In genomic region chr6:134093007-134093573, GRCh38 we compare ENCODE assay signal across 14 cellular contexts. TPM values are rescaled to one million over a fixed set of nuclear protein-coding genes. Genes with fewer than 3 reads are reported as not detected.
DNase-seq lines count a peak whose midpoint lies in the region; ATAC-seq and TF ChIP-seq lines count a peak whose summit lies in the region.
"Had no signal": no experiment of that assay in that cellular context is flagged by ENCODE, and none has a peak within 500 bp of the region (broad histone marks: within the 10 kb centered on the region; RNA-seq: fewer than 3 reads in every experiment).

No MANE protein-coding gene starts in this region.

- H3K4me1 ChIP-seq in PC-3 (ENCODE audit: insufficient read depth, low read length) (peaks cover 4% of the 10 kb centered on the region; the same call in 1 of the 2 replicates), tibial artery (no peaks in the 10 kb centered on the region), transverse colon (no peaks in the 10 kb centered on the region)
- H3K4me1 ChIP-seq: left ventricle myocardium inferior had no signal

- WGBS in transverse colon (ENCODE audit: low coverage in 1 of 2), 2 donors = 65 to 73% methylated on average over 2 to 4 of the region's 4 CpGs

- H3K9ac ChIP-seq in PC-3 (ENCODE audit: low read length) = no peak overlapping the region

- H3K9me3 ChIP-seq in PC-3 (ENCODE audit: low read length) = no peaks in the 10 kb centered on the region
- H3K9me3 ChIP-seq in tibial artery = no peaks in the 10 kb centered on the region
- no peaks in the 10 kb centered on the region for H3K9me3 ChIP-seq in transverse colon
- H3K9me3 ChIP-seq: left ventricle myocardium inferior had no signal

- no peak overlapping the region for H3K4me3 ChIP-seq in PC-3 (ENCODE audit: low read length)
- no peak overlapping the region for H3K4me3 ChIP-seq in tibial artery
- H3K4me3 ChIP-seq in transverse colon = no peak overlapping the region
- H3K4me3 ChIP-seq: left ventricle myocardium inferior had no signal

- H3K36me3 ChIP-seq in PC-3 (ENCODE audit: low read depth, low read length) (no peaks in the 10 kb centered on the region), tibial artery (no peaks in the 10 kb centered on the region), transverse colon (no peaks in the 10 kb centered on the region)
- H3K36me3 ChIP-seq: left ventricle myocardium inferior had no signal

- H4K20me1 ChIP-seq in PC-3 (ENCODE audit: low read length) = no peaks in the 10 kb centered on the region

- no peak overlapping the region for H2AFZ ChIP-seq in PC-3 (ENCODE audit: low read length)

- ATAC-seq in GM19328 (IDR thresholded peaks at IDR 0.05; ENCODE audit: unreplicated experiment) (peak; percentile 52), HG03469 (IDR thresholded peaks at IDR 0.05; ENCODE audit: unreplicated experiment) (peak; percentile 67), PC-3 (peak; percentile 84)

- no TSS peak for BruUV-seq in PC-3 (replicated peaks; lab: Mats Ljungman, UMichigan)

- no peak for TF ChIP-seq POLR2A in transverse colon (IDR thresholded peaks at IDR 0.05)

- H3F3A ChIP-seq in PC-3 (ENCODE audit: low read length, unreplicated experiment) = no peaks in the 10 kb centered on the region

- intact Hi-C loops in PC-3 (cut with micrococcal nuclease) = loop anchor here (1.0 kb wide), 1 partner anchor 120 kb away; no protein-coding TSS in a partner anchor
- intact Hi-C loops in tibial artery (cut with DNase I; ENCODE audit: low total_unique reads) = loop anchor here (2.0 to 10.0 kb wide), 2 partner anchors 172 to 528 kb away; no protein-coding TSS in a partner anchor
- intact Hi-C loops in transverse colon (cut with DNase I; ENCODE audit: low total_unique reads) = no loop called here

- no peaks in the 10 kb centered on the region for H3K9me2 ChIP-seq in PC-3 (replicated peaks; ENCODE audit: low read length)

- no peaks in the 10 kb centered on the region for H3K79me2 ChIP-seq in PC-3 (ENCODE audit: low read length)

- TF ChIP-seq EP300 in transverse colon (IDR thresholded peaks at IDR 0.05; ENCODE audit: low read depth) = no peak

- POLR2A ChIA-PET in PC-3 (lab: Charles Lee; ENCODE audit: unreplicated experiment) = no interaction called here

- in situ Hi-C loops in transverse colon (cut with MboI; ENCODE audit: low pct_ligation_motif_present in 1 of 4, low pct_unique_long_range_greater_than_20kb in 1 of 4, low sequenced_read_pairs in 3 of 4) = loop anchor here (10.0 to 25.0 kb wide), 4 partner anchors 168 to 1131 kb away; no protein-coding TSS in a partner anchor

- no peak overlapping the region for H3K4me2 ChIP-seq in PC-3 (ENCODE audit: low read length)

- H3K27me3 ChIP-seq in PC-3 (ENCODE audit: low read length) (no peaks in the 10 kb centered on the region), tibial artery (peaks cover 0 to under 1% of the 10 kb centered on the region in 2 donors), transverse colon (no peaks in the 10 kb centered on the region)

- CTCF ChIA-PET in PC-3 (lab: Charles Lee) = no interaction called here

- H3K27ac ChIP-seq in C4-2B (no peak overlapping the region), PC-3 (ENCODE audit: low read length) (no peak overlapping the region), tibial artery (no peak overlapping the region), transverse colon (no peak overlapping the region)
- H3K27ac ChIP-seq: left ventricle myocardium inferior had no signal

- DNase-seq in PC-3 (peak; percentile 38), HuH-7.5 (ENCODE audit: low spot score) (no peak), tibial artery (no peak), NCI-H2171 treated with DMSO at 0.1 percent for 48 hours (lab: John Stamatoyannopoulos, UW) (no peak), transverse colon (no peak)
- DNase-seq: activated T-cell treated with anti-CD3 and anti-CD28 coated beads for 4 hours; effector memory CD4-positive, alpha-beta T cell; glutamatergic neuron; left ventricle myocardium inferior; stimulated activated naive CD4-positive, alpha-beta T cell; T-helper 9 cell had no signal

- TF ChIP-seq CTCF in C4-2B (conservative IDR thresholded peaks at IDR 0.05) = 0 out of 2 replicates have a peak, but pooled peaks have one; percentile 3
- 0 out of 2 replicates have a peak, but pooled peaks have one; percentile 31 for TF ChIP-seq CTCF in PC-3 (conservative IDR thresholded peaks at IDR 0.05; ENCODE audit: low read depth, low read length)
- TF ChIP-seq CTCF in tibial artery (IDR thresholded peaks at IDR 0.05) = no peak
- TF ChIP-seq CTCF in transverse colon (IDR thresholded peaks at IDR 0.05) = no peak

RNA-seq across cellular contexts. Expression of gene SLC2A12, which starts 40.7 kb away (rescaled TPM):
- 0.81 and 1.3 TPM in 2 replicates for total RNA-seq in PC-3 (2014; rRNA removed)
- 1 to 10 TPM in 2 of 4 donors, under 1 TPM in 2; 0.20 to 1.4 (median 0.99) TPM for total RNA-seq in transverse colon

Comparison
In these comparisons a context has a peak if more than half of its experiments do, and no peak if none do; other contexts are left out.
1. CTCF ChIP-seq: peak in C4-2B (single experiment) and PC-3 (single experiment); none in tibial artery (0 of 2) and transverse colon (0 of 5).
2. Peak in every context shown above with its lines, with median percentiles within 50 percentile points of each other: ATAC-seq.